9 cellular contexts compared by ENCODE assay signal in genomic region chr5:62691946-62692345, GRCh38.
"Had no signal": no experiment of that assay in that cellular context is flagged by ENCODE, and none has a peak within 500 bp of the region (broad histone marks: within the 10 kb centered on the region; RNA-seq: fewer than 3 reads in every experiment).

No MANE protein-coding gene starts in this region.

- ATAC-seq: HCT116, K562 had no signal

- H3K9ac ChIP-seq: GM23248 had no signal

- H3K36me3 ChIP-seq: HAP-1 had no signal

- H3K4me3 ChIP-seq: GM23248, HAP-1, K562 had no signal

- H3K27ac ChIP-seq: GM23248 had no signal

- H3K9me3 ChIP-seq: HAP-1 had no signal

- DNase-seq: GM23248, GOT3, H7, HFFc6, IMR-90 had no signal

- H2AFZ ChIP-seq: GM23248 had no signal

- FAIRE-seq: HTR-8/SVneo, K562 had no signal

- H3K4me1 ChIP-seq: HAP-1 had no signal
